In genomic region chr7:42493436-42494198, GRCh38 we compare ENCODE assay signal across 1 cellular context.
TF ChIP-seq lines count a peak whose summit lies in the region.

No MANE protein-coding gene starts in this region.

TF ChIP-seq in HEK293, 187 proteins besides CTCF, POLR2A, EP300 and RAD21 (continued from another document and continues in another):
- TF ChIP-seq ZFP69B (tag by site-specific recombination; IDR thresholded peaks at IDR 0.05) (no peak), ZNF23 (tag by site-specific recombination; IDR thresholded peaks at IDR 0.05; ENCODE audit: borderline replicate concordance) (no peak), ZBTB8A (tag by site-specific recombination; IDR thresholded peaks at IDR 0.05) (peak; percentile 43; the same call in 1 of the 2 replicates), ZNF600 (tag by site-specific recombination; IDR thresholded peaks at IDR 0.05) (peak; percentile 62; the same call in 1 of the 2 replicates), BCL6B (tag by site-specific recombination; IDR thresholded peaks at IDR 0.05) (peak; percentile 93), YY1 (tag by site-specific recombination; IDR thresholded peaks at IDR 0.05) (peak; percentile 61; the same call in 1 of the 2 replicates), ZNF423 (tag by site-specific recombination; IDR thresholded peaks at IDR 0.05) (no peak), WT1 (tag by site-specific recombination; IDR thresholded peaks at IDR 0.05) (peak; percentile 24; the same call in 1 of the 2 replicates), ZNF629 (tag by site-specific recombination; IDR thresholded peaks at IDR 0.05) (no peak), YY2 (tag by site-specific recombination; IDR thresholded peaks at IDR 0.05) (no peak), SETDB1 (IDR thresholded peaks at IDR 0.05; ENCODE audit: insufficient read length, low read length) (no peak), ZBTB6 (tag by site-specific recombination; IDR thresholded peaks at IDR 0.05) (no peak), ZNF10 (tag by site-specific recombination; IDR thresholded peaks at IDR 0.05) (no peak), ZNF292 (tag by site-specific recombination; IDR thresholded peaks at IDR 0.05; ENCODE audit: borderline replicate concordance, low read depth) (no peak), ZNF341 (tag by site-specific recombination; IDR thresholded peaks at IDR 0.05; ENCODE audit: low read depth) (peak; percentile 62), ZNF488 (tag by site-specific recombination; IDR thresholded peaks at IDR 0.05) (no peak), ZNF132 (tag by site-specific recombination; IDR thresholded peaks at IDR 0.05; ENCODE audit: borderline replicate concordance) (no peak), TCF7L2 (IDR thresholded peaks at IDR 0.05; ENCODE audit: borderline replicate concordance, low read depth, low read length) (no peak), GLI4 (tag by site-specific recombination; IDR thresholded peaks at IDR 0.05) (no peak), ZNF621 (tag by site-specific recombination; IDR thresholded peaks at IDR 0.05) (no peak), PRDM1 (tag by site-specific recombination; IDR thresholded peaks at IDR 0.05) (no peak), ZNF366 (tag by site-specific recombination; conservative IDR thresholded peaks at IDR 0.05) (0 out of 2 replicates have a peak, but pooled peaks have one; percentile 27), ZNF513 (tag by site-specific recombination; IDR thresholded peaks at IDR 0.05) (no peak), ZNF449 (tag by site-specific recombination; IDR thresholded peaks at IDR 0.05) (no peak), KLF8 (tag by site-specific recombination; IDR thresholded peaks at IDR 0.05) (peak; percentile 40; the same call in 1 of the 2 replicates), ZNF596 (tag by site-specific recombination; IDR thresholded peaks at IDR 0.05) (no peak), ZNF324 (tag by site-specific recombination; IDR thresholded peaks at IDR 0.05) (no peak), ZNF843 (tag by site-specific recombination; IDR thresholded peaks at IDR 0.05) (no peak), ZSCAN16 (tag by site-specific recombination; IDR thresholded peaks at IDR 0.05) (no peak), ZBTB11 (tag by site-specific recombination; conservative IDR thresholded peaks at IDR 0.05; ENCODE audit: low read depth) (0 out of 2 replicates have a peak, but pooled peaks have one; percentile 23), ZSCAN5A (tag by site-specific recombination; IDR thresholded peaks at IDR 0.05) (no peak), ZNF660 (tag by site-specific recombination; IDR thresholded peaks at IDR 0.05) (peak; percentile 37; the same call in 1 of the 2 replicates), KLF9 (tag by site-specific recombination; IDR thresholded peaks at IDR 0.05; ENCODE audit: low read depth) (peak; percentile 71), SP2 (tag by site-specific recombination; IDR thresholded peaks at IDR 0.05) (peak; percentile 5; the same call in 1 of the 2 replicates), ZBTB20 (tag by site-specific recombination; IDR thresholded peaks at IDR 0.05) (peak; percentile 48), ZNF785 (tag by site-specific recombination; IDR thresholded peaks at IDR 0.05) (no peak), ZFP41 (tag by site-specific recombination; IDR thresholded peaks at IDR 0.05; ENCODE audit: borderline replicate concordance) (no peak), ZNF610 (tag by site-specific recombination; IDR thresholded peaks at IDR 0.05; ENCODE audit: borderline replicate concordance) (no peak), ZNF707 (tag by site-specific recombination; IDR thresholded peaks at IDR 0.05) (no peak), ZNF274 (IDR thresholded peaks at IDR 0.05; ENCODE audit: low read length) (no peak), ZNF274 (tag by site-specific recombination; IDR thresholded peaks at IDR 0.05; ENCODE audit: borderline replicate concordance) (no peak), TRIM28 (IDR thresholded peaks at IDR 0.05; ENCODE audit: borderline replicate concordance, low read length) (peak; percentile 32; the same call in 1 of the 2 replicates), ZIC2 (tag by site-specific recombination; IDR thresholded peaks at IDR 0.05) (no peak), ZNF530 (tag by site-specific recombination; IDR thresholded peaks at IDR 0.05; ENCODE audit: low read depth) (no peak), ZSCAN18 (tag by site-specific recombination; IDR thresholded peaks at IDR 0.05) (no peak), ZNF518A (tag by site-specific recombination; conservative IDR thresholded peaks at IDR 0.05; ENCODE audit: low read depth) (no peak)
